Comparison of ENCODE assay signal across 12 cellular contexts in the genomic region with DNA sequence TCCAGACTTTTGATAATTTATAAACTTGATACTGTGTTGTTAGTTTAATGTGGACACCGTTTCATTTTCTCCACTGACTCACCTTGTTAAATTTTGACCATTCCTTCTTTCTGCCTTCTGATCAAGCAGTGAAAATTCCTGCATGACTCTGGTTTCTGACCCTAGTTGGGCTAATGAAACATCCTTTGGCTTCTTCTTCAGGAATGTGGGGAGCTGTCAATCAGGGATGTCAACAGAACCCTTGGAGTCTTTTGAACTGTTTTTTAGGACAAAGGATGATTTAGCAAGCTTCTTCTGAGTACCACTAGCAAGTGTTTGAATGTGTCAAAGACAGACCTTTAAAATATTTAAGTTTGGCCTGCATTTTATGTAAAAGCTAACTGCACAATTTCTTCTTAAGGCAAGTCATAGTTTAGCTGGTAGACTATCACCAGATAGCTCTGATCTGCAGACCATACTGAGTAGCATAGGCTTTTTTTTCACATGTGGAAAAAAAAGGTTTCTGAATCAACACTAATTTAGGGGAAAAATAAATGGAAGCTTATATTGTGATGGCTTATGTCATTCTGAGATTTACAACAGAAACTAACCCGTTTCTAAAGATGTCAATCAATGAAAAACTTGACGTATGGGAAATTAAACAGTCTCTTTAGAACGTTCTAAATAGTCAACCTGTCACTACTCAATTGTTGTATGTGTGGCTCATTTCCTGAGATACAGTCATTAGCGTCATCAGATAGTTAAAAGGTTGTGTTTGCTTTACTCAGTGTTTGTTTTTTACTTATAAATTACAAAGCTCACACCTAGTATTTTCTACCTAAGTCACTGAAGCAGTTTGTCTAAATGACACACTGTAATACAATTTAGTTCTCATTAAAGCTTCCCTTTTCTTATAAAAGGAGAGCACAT.
DNase-seq lines count a peak whose midpoint lies in the region; ATAC-seq and TF ChIP-seq lines count a peak whose summit lies in the region.
"Had no signal": no experiment of that assay in that cellular context is flagged by ENCODE, and none has a peak within 500 bp of the region (broad histone marks: within the 10 kb centered on the region; RNA-seq: fewer than 3 reads in every experiment).

No MANE protein-coding gene starts in this region.

- H3K27ac Mint-ChIP-seq in stimulated activated effector memory CD8-positive, alpha-beta T cell treated with anti-CD3 and anti-CD28 coated beads, Interleukin-12 subunit alpha, Interleukin-12 subunit beta, amount 100 ng/mL, for 72 hours = no peak overlapping the region
- H3K27ac Mint-ChIP-seq: activated naive CD8-positive, alpha-beta T cell treated with anti-CD3 and anti-CD28 coated beads, Interleukin-2, amount 10 ng/mL, durations not matched to agents 7 days and 5 days had no signal

- no TSS peak for BruUV-seq in PC-9 (replicated peaks; lab: Mats Ljungman, UMichigan)

- H3K4me3 Mint-ChIP-seq in stimulated activated effector memory CD8-positive, alpha-beta T cell treated with anti-CD3 and anti-CD28 coated beads, Interleukin-12 subunit alpha, Interleukin-12 subunit beta, amount 100 ng/mL, for 72 hours = no peak overlapping the region
- H3K4me3 Mint-ChIP-seq: activated naive CD8-positive, alpha-beta T cell treated with anti-CD3 and anti-CD28 coated beads, Interleukin-2, amount 10 ng/mL, durations not matched to agents 7 days and 5 days had no signal

- no peak for TF ChIP-seq CTCF in PC-9 (conservative IDR thresholded peaks at IDR 0.05)
- no peak for TF ChIP-seq CTCF in hepatocyte (IDR thresholded peaks at IDR 0.05; ENCODE audit: poor library complexity)

- H3K9me2 ChIP-seq in PC-9 (ENCODE audit: insufficient read depth) (no peaks in the 10 kb centered on the region), hepatocyte (replicated peaks; ENCODE audit: insufficient read depth) (no peaks in the 10 kb centered on the region)

- POLR2A ChIA-PET in PC-9 (lab: Charles Lee; ENCODE audit: unreplicated experiment) = interaction anchor here (0.7 kb wide), 1 partner anchor 99 kb away, joined by 5 read pairs; no protein-coding TSS in a partner anchor

- no peaks in the 10 kb centered on the region for H3K36me3 Mint-ChIP-seq in stimulated activated effector memory CD8-positive, alpha-beta T cell treated with anti-CD3 and anti-CD28 coated beads, Interleukin-12 subunit alpha, Interleukin-12 subunit beta, amount 100 ng/mL, for 72 hours
- H3K36me3 Mint-ChIP-seq: activated naive CD8-positive, alpha-beta T cell treated with anti-CD3 and anti-CD28 coated beads, Interleukin-2, amount 10 ng/mL, durations not matched to agents 7 days and 5 days had no signal

- H3K27me3 ChIP-seq in PC-9 (ENCODE audit: insufficient read depth, low read depth) = no peaks in the 10 kb centered on the region
- no peaks in the 10 kb centered on the region for H3K27me3 ChIP-seq in hepatocyte

- H3K79me2 ChIP-seq in PC-9 (ENCODE audit: low read depth) (0 out of 2 replicates have a peak, but pooled peaks cover 4% of the 10 kb centered on the region), hepatocyte (peaks cover 3% of the 10 kb centered on the region)

- peak; percentile 39 for DNase-seq in NCI-H510A treated with DMSO at 0.1 percent for 48 hours (lab: John Stamatoyannopoulos, UW)
- no peak for DNase-seq in NCI-H510A (lab: John Stamatoyannopoulos, UW)
- DNase-seq in PC-9 = peak in 1 of 2 experiments; percentile 81
- DNase-seq in hepatocyte (ENCODE audit: low spot score) = no peak
- DNase-seq in stimulated activated effector memory CD8-positive, alpha-beta T cell treated with anti-CD3 and anti-CD28 coated beads, Interleukin-12 subunit alpha, Interleukin-12 subunit beta, amount 100 ng/mL, for 72 hours (ENCODE audit: low spot score in 2 of 2) = no peak
- DNase-seq in substantia nigra (lab: John Stamatoyannopoulos, UW) = no peak
- no peak for DNase-seq in NK-92 (lab: John Stamatoyannopoulos, UW; ENCODE audit: unreplicated experiment)
- DNase-seq in NCI-H1694 treated with DMSO at 0.1 percent for 48 hours (lab: John Stamatoyannopoulos, UW) = no peak
- DNase-seq: activated naive CD8-positive, alpha-beta T cell treated with anti-CD3 and anti-CD28 coated beads, Interleukin-2, amount 10 ng/mL, durations not matched to agents 7 days and 5 days; NCI-H187 had no signal

- H3K4me3 ChIP-seq in PC-9 = no peak overlapping the region
- no peak overlapping the region for H3K4me3 ChIP-seq in hepatocyte
- H3K4me3 ChIP-seq: SK-N-MC, thoracic aorta had no signal

- H3K27ac ChIP-seq in PC-9 (peak overlapping the region; percentile 86), hepatocyte (peak overlapping the region; percentile 56), substantia nigra (ENCODE audit: low read depth, low read length, poor library complexity, severe bottlenecking) (no peak overlapping the region)
- H3K27ac ChIP-seq: SK-N-MC, thoracic aorta had no signal

- H3K9me3 ChIP-seq in PC-9 (ENCODE audit: insufficient read depth, low read depth) = peaks cover 4% of the 10 kb centered on the region; the same call in 1 of the 2 replicates
- H3K9me3 ChIP-seq in hepatocyte (ENCODE audit: low read depth) = no peaks in the 10 kb centered on the region
- H3K9me3 ChIP-seq: thoracic aorta had no signal

- peaks cover 31% of the 10 kb centered on the region for H3F3A ChIP-seq in PC-9 (ENCODE audit: insufficient read depth, low read depth)

- H3K4me1 ChIP-seq in PC-9 (replicated peaks; ENCODE audit: insufficient read depth) (peaks cover 40% of the 10 kb centered on the region), hepatocyte (ENCODE audit: insufficient read depth) (peaks cover 8% of the 10 kb centered on the region)

- peak; percentile 71 for ATAC-seq in stimulated activated effector memory CD8-positive, alpha-beta T cell treated with anti-CD3 and anti-CD28 coated beads, Interleukin-12 subunit alpha, Interleukin-12 subunit beta, amount 100 ng/mL, for 72 hours

- intact Hi-C loops in PC-9 (cut with micrococcal nuclease; ENCODE audit: unreplicated experiment) = loop anchor here (5.0 kb wide), 1 partner anchor 44 kb away; no protein-coding TSS in a partner anchor

- 55% methylated on average over 5 of the region's 5 CpGs for WGBS in hepatocyte (ENCODE audit: low lambda C conversion rate, missing lambda C conversion rate)

- peaks cover 6% of the 10 kb centered on the region for H3K9me3 Mint-ChIP-seq in stimulated activated effector memory CD8-positive, alpha-beta T cell treated with anti-CD3 and anti-CD28 coated beads, Interleukin-12 subunit alpha, Interleukin-12 subunit beta, amount 100 ng/mL, for 72 hours

- H4K20me1 ChIP-seq in PC-9 (ENCODE audit: insufficient read depth) = no peaks in the 10 kb centered on the region
- no peaks in the 10 kb centered on the region for H4K20me1 ChIP-seq in hepatocyte (ENCODE audit: insufficient read depth, poor library complexity, severe bottlenecking)

- H3K36me3 ChIP-seq in PC-9 (ENCODE audit: low read depth) (no peaks in the 10 kb centered on the region), hepatocyte (replicated peaks; ENCODE audit: insufficient read depth, low read depth) (no peaks in the 10 kb centered on the region)
- H3K36me3 ChIP-seq: thoracic aorta had no signal

- H2AFZ ChIP-seq in PC-9 = peak overlapping the region; percentile 46; the same call in 1 of the 2 replicates
- no peak overlapping the region for H2AFZ ChIP-seq in hepatocyte

- CTCF ChIA-PET in PC-9 (lab: Charles Lee) = interaction anchor here (0.7 kb wide), 1 partner anchor 24 kb away, joined by 3 read pairs; no protein-coding TSS in a partner anchor

- no peaks in the 10 kb centered on the region for H3K4me1 Mint-ChIP-seq in stimulated activated effector memory CD8-positive, alpha-beta T cell treated with anti-CD3 and anti-CD28 coated beads, Interleukin-12 subunit alpha, Interleukin-12 subunit beta, amount 100 ng/mL, for 72 hours
- H3K4me1 Mint-ChIP-seq: activated naive CD8-positive, alpha-beta T cell treated with anti-CD3 and anti-CD28 coated beads, Interleukin-2, amount 10 ng/mL, durations not matched to agents 7 days and 5 days had no signal

- H3K4me2 ChIP-seq in PC-9 (peak overlapping the region; percentile 62), hepatocyte (peak overlapping the region; percentile 10)
